9 cellular contexts compared by ENCODE assay signal in the genomic region with DNA sequence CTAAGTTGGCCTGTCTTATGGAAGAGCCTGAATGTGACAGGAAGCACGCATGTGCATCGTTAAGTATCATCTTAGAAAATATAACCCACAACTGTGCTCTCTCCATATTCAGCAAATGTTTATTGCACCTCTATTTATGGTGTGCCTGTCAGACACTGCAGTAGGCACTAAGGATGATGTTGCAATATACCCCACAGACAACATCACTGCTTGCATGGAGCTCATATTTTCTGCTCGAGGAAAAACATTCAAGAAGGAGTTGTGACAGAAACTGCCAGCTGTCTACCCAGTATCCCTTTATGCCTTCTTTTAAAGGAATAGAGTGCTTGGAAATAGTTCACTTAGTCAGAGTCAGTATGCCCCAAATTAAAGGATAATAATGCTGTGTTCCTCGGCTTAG.
"Had no signal": no experiment of that assay in that cellular context is flagged by ENCODE, and none has a peak within 500 bp of the region (broad histone marks: within the 10 kb centered on the region; RNA-seq: fewer than 3 reads in every experiment).

No MANE protein-coding gene starts in this region.

- ATAC-seq: GM23338, K562 had no signal

- H3K27ac ChIP-seq: HL-60 had no signal

- DNase-seq: H9, HCEC 1CT, IMR-90, KG1 had no signal

- H3K4me2 ChIP-seq: GM23338 had no signal

- H3K4me3 ChIP-seq: GM23338, K562 had no signal

- FAIRE-seq: H1, H54, K562 had no signal

- H2AFZ ChIP-seq: GM23338 had no signal
